Comparison of ENCODE assay signal across 11 cellular contexts in the genomic region with DNA sequence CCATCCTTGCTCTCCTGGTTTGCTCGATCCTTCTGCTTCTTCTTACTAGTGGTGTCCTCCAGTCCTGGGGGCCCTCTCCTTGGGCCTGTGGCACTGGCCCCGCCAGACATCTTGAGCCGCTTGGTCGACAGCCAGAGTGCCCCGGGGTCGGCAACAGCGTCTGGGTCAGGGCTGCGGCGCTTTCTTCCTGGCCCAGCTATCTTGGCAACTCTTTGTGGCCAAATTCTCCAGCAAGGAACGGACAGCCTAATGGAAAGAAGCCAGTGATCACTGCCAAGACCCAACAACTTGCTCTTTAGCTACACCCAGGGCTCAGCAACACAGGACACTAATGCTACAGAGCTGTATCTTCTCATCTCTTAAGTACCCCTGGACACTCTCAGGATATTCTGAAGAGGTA. TPM values are rescaled to one million over a fixed set of nuclear protein-coding genes. Genes with fewer than 3 reads are reported as not detected.
DNase-seq lines count a peak whose midpoint lies in the region; ATAC-seq, FAIRE-seq and TF ChIP-seq lines count a peak whose summit lies in the region.
"Had no signal": no experiment of that assay in that cellular context is flagged by ENCODE, and none has a peak within 500 bp of the region (broad histone marks: within the 10 kb centered on the region; RNA-seq: fewer than 3 reads in every experiment).

No MANE protein-coding gene starts in this region.

- peaks cover 2% of the 10 kb centered on the region for H3K27me3 Mint-ChIP-seq in HFFc6 (ENCODE audit: insufficient read depth)

- 94% methylated on average over 8 of the region's 10 CpGs for WGBS in A549 (ENCODE audit: missing lambda C conversion rate)

- DNase-seq in A549 (ENCODE audit: low read depth in 1 of 2, low spot score in 1 of 2), result no peak
- DNase-seq in HFFc6, result no peak
- DNase-seq in astrocyte of the cerebellum (ENCODE audit: low read depth), result no peak
- no peak for DNase-seq in KBM-7
- no peak for DNase-seq in NCI-H187 (lab: John Stamatoyannopoulos, UW)
- DNase-seq: NCI-H187 treated with DMSO at 0.1 percent for 48 hours had no signal

- FAIRE-seq in A549 (lab: Jason Lieb, UNC), result no peak
- FAIRE-seq: colon, TTC549 had no signal

- no peak for TF ChIP-seq EP300 in A549 (IDR thresholded peaks at IDR 0.05)

- peaks cover 24% of the 10 kb centered on the region for H3K36me3 Mint-ChIP-seq in HFFc6 (ENCODE audit: low read depth)

- H3K9me3 ChIP-seq in A549 (no peaks in the 10 kb centered on the region), muscle layer of colon (ENCODE audit: low read length) (no peaks in the 10 kb centered on the region)

- POLR2A ChIA-PET in A549 (lab: Yijun Ruan, JAX), result no interaction called here

- H3K27ac ChIP-seq in A549 (peak overlapping the region in 1 of 2 experiments; percentile 99; a peak in 1 of 6 replicates), muscle layer of colon (ENCODE audit: low read depth, low read length) (no peak overlapping the region)

- H3K4me3 Mint-ChIP-seq in HFFc6, result peak overlapping the region; percentile 93

- H3K27ac Mint-ChIP-seq in HFFc6, result peak overlapping the region; percentile 94

- no peaks in the 10 kb centered on the region for H3K9me3 Mint-ChIP-seq in HFFc6

- no peak for TF ChIP-seq RAD21 in A549 (conservative IDR thresholded peaks at IDR 0.05 in 1 of 2, IDR thresholded peaks at IDR 0.05 in 1 of 2)

- CTCF ChIA-PET in A549 (lab: Yijun Ruan, JAX), result interaction anchor here (1.7 kb wide), 1 partner anchor 24 kb away, joined by 7 read pairs; no protein-coding TSS in a partner anchor

- peaks cover 14% of the 10 kb centered on the region for H3K4me1 ChIP-seq in A549
- H3K4me1 ChIP-seq in muscle layer of colon (ENCODE audit: insufficient read depth, low read length), result peaks cover 18% of the 10 kb centered on the region

- peak overlapping the region; percentile 93 for H3K4me2 ChIP-seq in A549

- no peak for TF ChIP-seq POLR2A in A549 (IDR thresholded peaks at IDR 0.05; ENCODE audit: low read length)

- H3K9ac ChIP-seq in muscle layer of colon (ENCODE audit: low read length), result peak overlapping the region; percentile 97

- in situ Hi-C loops in astrocyte of the cerebellum (cut with HindIII; ENCODE audit: low sequenced_read_pairs) (no loop called here), KBM-7 (cut with MboI; ENCODE audit: low pct_unique_long_range_greater_than_20kb, low sequenced_read_pairs) (no loop called here)

- H3K36me3 ChIP-seq in muscle layer of colon (ENCODE audit: insufficient read depth, low read length), result peaks cover 80% of the 10 kb centered on the region

- ATAC-seq in A549 (no peak), GM19395 (IDR thresholded peaks at IDR 0.05; ENCODE audit: unreplicated experiment) (no peak), HG03442 (IDR thresholded peaks at IDR 0.05; ENCODE audit: unreplicated experiment) (no peak)

- no peaks in the 10 kb centered on the region for H3K27me3 ChIP-seq in muscle layer of colon (ENCODE audit: control insufficient read depth in 1 of 2, insufficient read depth in 2 of 2, low read length in 2 of 2)

- peaks cover 13% of the 10 kb centered on the region for H3K4me1 Mint-ChIP-seq in HFFc6 (ENCODE audit: low read depth)

- TF ChIP-seq CTCF in A549 (IDR thresholded peaks at IDR 0.05) (no peak), HFFc6 (IDR thresholded peaks at IDR 0.05) (no peak), astrocyte of the cerebellum (IDR thresholded peaks at IDR 0.05; ENCODE audit: low read depth, low read length, missing control alignments) (no peak)

- no peak overlapping the region for H3K4me3 ChIP-seq in A549
- H3K4me3 ChIP-seq in astrocyte of the cerebellum (ENCODE audit: low read depth, low read length), result peak overlapping the region; percentile 85
- H3K4me3 ChIP-seq in muscle layer of colon (ENCODE audit: low read depth in 1 of 2, low read length in 2 of 2), result peak overlapping the region in 1 of 2 donors; percentile 91

TF ChIP-seq in A549, 52 proteins besides CTCF, POLR2A, EP300 and RAD21:
- TF ChIP-seq ATOH8 (CRISPR knock-in tag; IDR thresholded peaks at IDR 0.05; ENCODE audit: low read depth), result no peak

RNA-seq across cellular contexts. Expression of gene USP19, which starts 1.6 kb away (rescaled TPM):
- polyA plus RNA-seq in A549 (2011; rRNA removed), result 28.8 and 30.5 TPM in 2 replicates
- 36.1 and 40.8 TPM in 2 replicates for polyA plus RNA-seq in A549 (2012; cell fraction: cytosol; rRNA removed)
- polyA plus RNA-seq in A549 (2012; cell fraction: nucleus; rRNA removed), result 81.8 and 95.2 TPM in 2 replicates
- polyA plus RNA-seq in A549 (2017; fragmentation: RNase III; extraction: RNeasy Plus Mini Kit Qiagen cat#74134 plus additional on column Dnase treatment), result 20.1 to 21.6 TPM (median 21.2 TPM) in 3 replicates
- 97.5 and 102 TPM in 2 replicates for polyA minus RNA-seq in A549 (2011; rRNA and poly(A)+ RNA removed)
- total RNA-seq in HFFc6 (2021; fragmentation: NEBNext Ultra II Directional; extraction: Animal tissue kit (Norgen Biotek cat#: 25700)), result 10 to 100 TPM; 35.2 to 49.2 (median 42.6) TPM

RNA-seq across cellular contexts. Expression of gene LAMB2, which starts 13.8 kb away (rescaled TPM):
- 146 and 238 TPM in 2 replicates for polyA plus RNA-seq in A549 (2011; rRNA removed)
- polyA plus RNA-seq in A549 (2012; cell fraction: cytosol; rRNA removed), result 96.4 and 102 TPM in 2 replicates
- polyA plus RNA-seq in A549 (2012; cell fraction: nucleus; rRNA removed), result 812 and 862 TPM in 2 replicates
- polyA plus RNA-seq in A549 (2017; fragmentation: RNase III; extraction: RNeasy Plus Mini Kit Qiagen cat#74134 plus additional on column Dnase treatment), result 74.5 to 95.5 TPM (median 87.3 TPM) in 3 replicates
- 242 and 345 TPM in 2 replicates for polyA minus RNA-seq in A549 (2011; rRNA and poly(A)+ RNA removed)
- 100 to 1,000 TPM; 432 to 518 (median 449) TPM for total RNA-seq in HFFc6 (2021; fragmentation: NEBNext Ultra II Directional; extraction: Animal tissue kit (Norgen Biotek cat#: 25700))

RNA-seq across cellular contexts. Expression of gene QARS1, which starts 14.5 kb away (rescaled TPM):
- polyA plus RNA-seq in A549 (2011; rRNA removed) (118 and 196 TPM in 2 replicates), A549 (2017; fragmentation: RNase III; extraction: RNeasy Plus Mini Kit Qiagen cat#74134 plus additional on column Dnase treatment) (157 to 166 TPM (median 164 TPM) in 3 replicates)
- polyA plus RNA-seq in A549 (2012; cell fraction: cytosol; rRNA removed), result 162 and 199 TPM in 2 replicates
- 708 and 819 TPM in 2 replicates for polyA plus RNA-seq in A549 (2012; cell fraction: nucleus; rRNA removed)
- polyA minus RNA-seq in A549 (2011; rRNA and poly(A)+ RNA removed), result 235 and 239 TPM in 2 replicates
- 100 to 1,000 TPM; 183 to 263 (median 237) TPM for total RNA-seq in HFFc6 (2021; fragmentation: NEBNext Ultra II Directional; extraction: Animal tissue kit (Norgen Biotek cat#: 25700))

RNA-seq across cellular contexts. Expression of gene QRICH1, which starts 25.2 kb away (rescaled TPM):
- polyA plus RNA-seq in A549 (2011; rRNA removed), result 53.8 and 76.2 TPM in 2 replicates
- 45.0 and 55.8 TPM in 2 replicates for polyA plus RNA-seq in A549 (2012; cell fraction: cytosol; rRNA removed)
- polyA plus RNA-seq in A549 (2012; cell fraction: nucleus; rRNA removed), result 126 and 151 TPM in 2 replicates
- 40.4 to 47.9 TPM (median 43.6 TPM) in 3 replicates for polyA plus RNA-seq in A549 (2017; fragmentation: RNase III; extraction: RNeasy Plus Mini Kit Qiagen cat#74134 plus additional on column Dnase treatment)
- 107 and 109 TPM in 2 replicates for polyA minus RNA-seq in A549 (2011; rRNA and poly(A)+ RNA removed)
- total RNA-seq in HFFc6 (2021; fragmentation: NEBNext Ultra II Directional; extraction: Animal tissue kit (Norgen Biotek cat#: 25700)), result 100 to 1,000 TPM in 2 of 6 experiments, 10 to 100 TPM in 4; 88.7 to 106 (median 94.6) TPM

RNA-seq across cellular contexts. Expression of gene CCDC71, which starts 47.1 kb away (rescaled TPM):
- polyA plus RNA-seq in A549 (2011; rRNA removed) (13.4 and 15.9 TPM in 2 replicates), A549 (2017; fragmentation: RNase III; extraction: RNeasy Plus Mini Kit Qiagen cat#74134 plus additional on column Dnase treatment) (8.1 to 10.0 TPM (median 9.6 TPM) in 3 replicates)
- 18.8 and 22.6 TPM in 2 replicates for polyA plus RNA-seq in A549 (2012; cell fraction: cytosol; rRNA removed)
- 17.3 and 19.4 TPM in 2 replicates for polyA plus RNA-seq in A549 (2012; cell fraction: nucleus; rRNA removed)
- 29.2 and 38.9 TPM in 2 replicates for polyA minus RNA-seq in A549 (2011; rRNA and poly(A)+ RNA removed)
- 10 to 100 TPM; 20.0 to 23.7 (median 21.9) TPM for total RNA-seq in HFFc6 (2021; fragmentation: NEBNext Ultra II Directional; extraction: Animal tissue kit (Norgen Biotek cat#: 25700))
